9 cellular contexts compared by ENCODE assay signal in the genomic region with DNA sequence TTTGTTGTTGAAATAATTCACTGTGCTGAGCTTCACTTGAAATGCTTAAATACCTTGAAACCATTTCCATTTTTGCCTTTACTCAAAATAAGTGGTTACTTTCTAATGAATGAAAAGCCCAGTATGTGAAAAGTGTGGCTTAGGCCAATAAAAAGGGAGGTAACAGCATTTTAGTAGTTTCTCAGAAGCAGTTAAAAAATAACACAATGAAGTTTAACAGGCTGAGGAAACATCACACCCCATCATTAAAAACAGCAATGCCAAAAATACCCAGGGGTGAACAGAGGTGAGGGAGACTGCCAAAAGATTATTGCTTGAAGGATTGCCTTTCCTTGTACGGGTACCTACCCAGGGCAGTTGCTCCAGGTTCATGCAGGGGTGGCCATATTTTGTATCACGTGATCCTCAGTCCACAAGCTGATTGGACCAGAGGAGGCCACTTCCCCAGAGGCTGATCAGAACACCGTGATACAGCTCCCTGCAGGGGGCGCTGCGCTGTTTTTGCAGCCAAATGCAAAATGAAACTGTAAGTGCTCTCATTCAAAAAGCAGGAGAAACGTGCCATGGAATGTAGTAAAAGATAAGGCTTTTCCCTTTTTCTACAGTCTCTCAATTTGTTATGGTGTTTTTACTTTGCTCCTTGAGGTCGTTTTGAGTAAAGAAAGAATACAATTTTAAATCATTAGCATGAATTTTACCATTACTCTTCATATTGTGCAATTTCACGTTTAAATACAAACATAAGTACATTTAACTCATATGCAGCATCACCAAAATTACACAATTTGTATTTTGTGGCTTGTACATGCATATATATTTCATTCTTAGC.
A peak's percentile ranks its signal among the peaks of the same experiment; 100 is the strongest.
DNase-seq lines count a peak whose midpoint lies in the region; ATAC-seq and TF ChIP-seq lines count a peak whose summit lies in the region.
"Had no signal": no experiment of that assay in that cellular context is flagged by ENCODE, and none has a peak within 500 bp of the region (broad histone marks: within the 10 kb centered on the region; RNA-seq: fewer than 3 reads in every experiment).

No MANE protein-coding gene starts in this region.

- no peak for TF ChIP-seq POLR2A in erythroblast (IDR thresholded peaks at IDR 0.05; ENCODE audit: low read length)

- no peak overlapping the region for H3K4me3 ChIP-seq in mucosa of descending colon
- H3K4me3 ChIP-seq: BLaER1 treated with 17β-estradiol and CSF1 and Interleukin-3, amounts not matched to agents 10 nM and 100 nM had no signal

- TF ChIP-seq CTCF in mucosa of descending colon (IDR thresholded peaks at IDR 0.05), result peak; percentile 52

- intact Hi-C loops in mucosa of descending colon (cut with DNase I, micrococcal nuclease), result no loop called here

- H3K4me1 ChIP-seq in mucosa of descending colon (ENCODE audit: low read depth), result peaks cover 4% of the 10 kb centered on the region

- no peaks in the 10 kb centered on the region for H3K36me3 ChIP-seq in mucosa of descending colon (ENCODE audit: low read depth)
- H3K36me3 ChIP-seq: BLaER1 treated with 17β-estradiol and CSF1 and Interleukin-3, amounts not matched to agents 10 nM and 100 nM had no signal

- DNase-seq in NCI-H345 (lab: John Stamatoyannopoulos, UW), result peak; percentile 20
- no peak for DNase-seq in NCI-H345 treated with DMSO at 0.1 percent for 48 hours (lab: John Stamatoyannopoulos, UW; ENCODE audit: unreplicated experiment)
- DNase-seq in NCI-H2081 (lab: John Stamatoyannopoulos, UW), result peak; percentile 71 to 86
- peak; percentile 9 for DNase-seq in activated CD4-positive, alpha-beta T cell treated with anti-CD3 and anti-CD28 coated beads, Interleukin-2, amount 50 U/mL, for 1 hour
- peak; percentile 74 to 78 for DNase-seq in erythroblast (lab: John Stamatoyannopoulos, UW)
- peak; percentile 90 to 94 (median 93) for DNase-seq in mucosa of descending colon
- DNase-seq in stromal cell of bone marrow (ENCODE audit: low read depth), result peak; percentile 74

- H3K9me3 ChIP-seq in mucosa of descending colon, result no peaks in the 10 kb centered on the region

- ATAC-seq in mucosa of descending colon (peak; percentile 99), GM21367 (IDR thresholded peaks at IDR 0.05; ENCODE audit: unreplicated experiment) (no peak)
